Comparison of ENCODE assay signal across 3 cellular contexts in the genomic region with DNA sequence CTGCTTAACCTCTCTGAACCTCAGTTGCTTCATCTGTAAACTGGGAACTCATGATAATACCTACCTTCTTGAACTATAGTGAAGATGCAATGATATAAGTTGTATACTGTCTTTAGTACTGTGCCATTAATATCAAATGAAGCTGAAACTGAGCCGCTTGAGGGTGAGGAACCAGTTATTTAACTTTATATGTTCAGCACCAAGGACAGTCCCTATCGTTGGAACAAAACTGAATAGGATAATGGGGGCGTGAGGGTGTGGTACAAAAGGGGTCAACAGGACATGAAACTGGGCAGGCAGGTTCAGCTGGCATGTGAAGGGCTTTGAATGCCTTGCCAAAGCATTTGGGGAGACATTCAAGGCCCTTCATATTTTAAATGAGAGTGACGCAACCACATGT.
TF ChIP-seq lines count a peak whose summit lies in the region.

No MANE protein-coding gene starts in this region.

TF ChIP-seq in GM23338, 12 proteins besides CTCF, POLR2A, EP300 and RAD21 (continues in another document):
- TF ChIP-seq, protein P1, sequence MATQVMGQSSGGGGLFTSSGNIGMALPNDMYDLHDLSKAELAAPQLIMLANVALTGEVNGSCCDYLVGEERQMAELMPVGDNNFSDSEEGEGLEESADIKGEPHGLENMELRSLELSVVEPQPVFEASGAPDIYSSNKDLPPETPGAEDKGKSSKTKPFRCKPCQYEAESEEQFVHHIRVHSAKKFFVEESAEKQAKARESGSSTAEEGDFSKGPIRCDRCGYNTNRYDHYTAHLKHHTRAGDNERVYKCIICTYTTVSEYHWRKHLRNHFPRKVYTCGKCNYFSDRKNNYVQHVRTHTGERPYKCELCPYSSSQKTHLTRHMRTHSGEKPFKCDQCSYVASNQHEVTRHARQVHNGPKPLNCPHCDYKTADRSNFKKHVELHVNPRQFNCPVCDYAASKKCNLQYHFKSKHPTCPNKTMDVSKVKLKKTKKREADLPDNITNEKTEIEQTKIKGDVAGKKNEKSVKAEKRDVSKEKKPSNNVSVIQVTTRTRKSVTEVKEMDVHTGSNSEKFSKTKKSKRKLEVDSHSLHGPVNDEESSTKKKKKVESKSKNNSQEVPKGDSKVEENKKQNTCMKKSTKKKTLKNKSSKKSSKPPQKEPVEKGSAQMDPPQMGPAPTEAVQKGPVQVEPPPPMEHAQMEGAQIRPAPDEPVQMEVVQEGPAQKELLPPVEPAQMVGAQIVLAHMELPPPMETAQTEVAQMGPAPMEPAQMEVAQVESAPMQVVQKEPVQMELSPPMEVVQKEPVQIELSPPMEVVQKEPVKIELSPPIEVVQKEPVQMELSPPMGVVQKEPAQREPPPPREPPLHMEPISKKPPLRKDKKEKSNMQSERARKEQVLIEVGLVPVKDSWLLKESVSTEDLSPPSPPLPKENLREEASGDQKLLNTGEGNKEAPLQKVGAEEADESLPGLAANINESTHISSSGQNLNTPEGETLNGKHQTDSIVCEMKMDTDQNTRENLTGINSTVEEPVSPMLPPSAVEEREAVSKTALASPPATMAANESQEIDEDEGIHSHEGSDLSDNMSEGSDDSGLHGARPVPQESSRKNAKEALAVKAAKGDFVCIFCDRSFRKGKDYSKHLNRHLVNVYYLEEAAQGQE (IDR thresholded peaks at IDR 0.05; ENCODE audit: unreplicated experiment): peak; percentile 80

TF ChIP-seq in IMR-90, 13 proteins besides CTCF, POLR2A, EP300 and RAD21:
- TF ChIP-seq, protein P2, sequence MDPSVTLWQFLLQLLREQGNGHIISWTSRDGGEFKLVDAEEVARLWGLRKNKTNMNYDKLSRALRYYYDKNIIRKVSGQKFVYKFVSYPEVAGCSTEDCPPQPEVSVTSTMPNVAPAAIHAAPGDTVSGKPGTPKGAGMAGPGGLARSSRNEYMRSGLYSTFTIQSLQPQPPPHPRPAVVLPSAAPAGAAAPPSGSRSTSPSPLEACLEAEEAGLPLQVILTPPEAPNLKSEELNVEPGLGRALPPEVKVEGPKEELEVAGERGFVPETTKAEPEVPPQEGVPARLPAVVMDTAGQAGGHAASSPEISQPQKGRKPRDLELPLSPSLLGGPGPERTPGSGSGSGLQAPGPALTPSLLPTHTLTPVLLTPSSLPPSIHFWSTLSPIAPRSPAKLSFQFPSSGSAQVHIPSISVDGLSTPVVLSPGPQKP (IDR thresholded peaks at IDR 0.05; ENCODE audit: borderline replicate concordance, low read depth, low read length): no peak
- TF ChIP-seq MXI1 (IDR thresholded peaks at IDR 0.05; ENCODE audit: borderline replicate concordance, low read depth, low read length): no peak
- no peak for TF ChIP-seq RCOR1 (IDR thresholded peaks at IDR 0.05; ENCODE audit: insufficient replicate concordance, low read length)
- TF ChIP-seq MAZ (IDR thresholded peaks at IDR 0.05; ENCODE audit: borderline replicate concordance, low read depth, low read length): no peak
- TF ChIP-seq NFE2L2 (IDR thresholded peaks at IDR 0.05; ENCODE audit: low read depth, low read length): no peak
- TF ChIP-seq CEBPB (IDR thresholded peaks at IDR 0.05; ENCODE audit: low read depth, low read length): 0 out of 2 replicates have a peak, but pooled peaks have one; percentile 23
- no peak for TF ChIP-seq CHD1 (IDR thresholded peaks at IDR 0.05; ENCODE audit: low read depth, low read length)
- no peak for TF ChIP-seq RFX5 (IDR thresholded peaks at IDR 0.05; ENCODE audit: low read depth, low read length)

TF ChIP-seq in GM12878, 131 proteins besides CTCF, POLR2A, EP300 and RAD21:
- no peak for TF ChIP-seq ATF7 (IDR thresholded peaks at IDR 0.05; ENCODE audit: low read depth)
- no peak for TF ChIP-seq BMI1 (IDR thresholded peaks at IDR 0.05; ENCODE audit: borderline replicate concordance)
- TF ChIP-seq, protein P1 (IDR thresholded peaks at IDR 0.05; ENCODE audit: low read depth, low read length): peak; percentile 61; the same call in 1 of the 2 replicates
- TF ChIP-seq ETV6 (conservative IDR thresholded peaks at IDR 0.05 in 1 of 2, IDR thresholded peaks at IDR 0.05 in 1 of 2; ENCODE audit: borderline replicate concordance in 1 of 2, low read depth in 1 of 2): no peak
- TF ChIP-seq EED (IDR thresholded peaks at IDR 0.05; ENCODE audit: low read depth): no peak
- no peak for TF ChIP-seq ZNF207 (IDR thresholded peaks at IDR 0.05; ENCODE audit: borderline replicate concordance)
TF ChIP-seq in GM12878: peak in this region for 1.
